In genomic region chr6:2245954-2246863, GRCh38 we compare ENCODE assay signal across 1 cellular context.
TF ChIP-seq lines count a peak whose summit lies in the region.

No MANE protein-coding gene starts in this region.

TF ChIP-seq in HepG2, 621 proteins besides CTCF, POLR2A, EP300 and RAD21 (continued from another document and continues in another):
- no peak for TF ChIP-seq RERE (CRISPR knock-in tag; IDR thresholded peaks at IDR 0.05; ENCODE audit: low read depth)
- 0 out of 2 replicates have a peak, but pooled peaks have one; percentile 6 for TF ChIP-seq IRX3 (CRISPR knock-in tag; IDR thresholded peaks at IDR 0.05; ENCODE audit: borderline replicate concordance, low read depth)
- no peak for TF ChIP-seq KDM1A (CRISPR knock-in tag; IDR thresholded peaks at IDR 0.05)
- peak; percentile 19 for TF ChIP-seq U2AF1 (optimal IDR thresholded peaks at IDR 0.05; ENCODE audit: low read depth, low read length)
- TF ChIP-seq SNAPC5 (CRISPR knock-in tag; IDR thresholded peaks at IDR 0.05; ENCODE audit: borderline replicate concordance) = no peak
- peak; percentile 34; the same call in 1 of the 2 replicates for TF ChIP-seq MIER3 (CRISPR knock-in tag; IDR thresholded peaks at IDR 0.05; ENCODE audit: borderline replicate concordance)
- no peak for TF ChIP-seq PHF20 (CRISPR knock-in tag; IDR thresholded peaks at IDR 0.05)
- peak; percentile 75 for TF ChIP-seq HDAC2 (CRISPR knock-in tag; IDR thresholded peaks at IDR 0.05)
- TF ChIP-seq PAXIP1 (CRISPR knock-in tag; conservative IDR thresholded peaks at IDR 0.05) = peak; percentile 63
- peak; percentile 59; the same call in 1 of the 2 replicates for TF ChIP-seq AHDC1 (CRISPR knock-in tag; IDR thresholded peaks at IDR 0.05; ENCODE audit: borderline replicate concordance)
- TF ChIP-seq MYNN (CRISPR knock-in tag; IDR thresholded peaks at IDR 0.05; ENCODE audit: low read depth) = 0 out of 2 replicates have a peak, but pooled peaks have one; percentile 18
- no peak for TF ChIP-seq ZNF713 (CRISPR knock-in tag; IDR thresholded peaks at IDR 0.05)
- TF ChIP-seq PTBP1 (IDR thresholded peaks at IDR 0.05; ENCODE audit: low read depth, low read length, poor library complexity, severe bottlenecking) = no peak
- TF ChIP-seq SCMH1 (CRISPR knock-in tag; IDR thresholded peaks at IDR 0.05; ENCODE audit: borderline replicate concordance) = no peak
- 0 out of 2 replicates have a peak, but pooled peaks have one; percentile 72 for TF ChIP-seq NFATC3 (CRISPR knock-in tag; IDR thresholded peaks at IDR 0.05)
- peak; percentile 68; the same call in 1 of the 2 replicates for TF ChIP-seq TARDBP (CRISPR knock-in tag; IDR thresholded peaks at IDR 0.05)
- TF ChIP-seq ZSCAN22 (CRISPR knock-in tag; IDR thresholded peaks at IDR 0.05) = no peak
- TF ChIP-seq POLR2AphosphoS2 (IDR thresholded peaks at IDR 0.05; ENCODE audit: low read depth, low read length) = no peak
- peak; percentile 76 for TF ChIP-seq ZNF503 (CRISPR knock-in tag; IDR thresholded peaks at IDR 0.05)
- TF ChIP-seq E2F5 (CRISPR knock-in tag; conservative IDR thresholded peaks at IDR 0.05) = 0 out of 2 replicates have a peak, but pooled peaks have one; percentile 25
- no peak for TF ChIP-seq BRD4 (CRISPR knock-in tag; IDR thresholded peaks at IDR 0.05)
- 0 out of 2 replicates have a peak, but pooled peaks have one; percentile 10 for TF ChIP-seq STAG1 (CRISPR knock-in tag; IDR thresholded peaks at IDR 0.05)
- no peak for TF ChIP-seq ZNF530 (CRISPR knock-in tag; IDR thresholded peaks at IDR 0.05; ENCODE audit: low read depth)
- no peak for TF ChIP-seq ZNF709 (CRISPR knock-in tag; IDR thresholded peaks at IDR 0.05)
- TF ChIP-seq ZNF275 (CRISPR knock-in tag; IDR thresholded peaks at IDR 0.05; ENCODE audit: borderline replicate concordance) = no peak
- no peak; the same call in 1 of the 2 replicates for TF ChIP-seq MEIS2 (CRISPR knock-in tag; IDR thresholded peaks at IDR 0.05)
- TF ChIP-seq ZBTB37 (CRISPR knock-in tag; IDR thresholded peaks at IDR 0.05) = peak; percentile 84; the same call in 1 of the 2 replicates
- no peak for TF ChIP-seq ZNF556 (CRISPR knock-in tag; IDR thresholded peaks at IDR 0.05; ENCODE audit: borderline replicate concordance)
- no peak for TF ChIP-seq ZNF329 (CRISPR knock-in tag; IDR thresholded peaks at IDR 0.05; ENCODE audit: low read depth)
- TF ChIP-seq ZNF224 (CRISPR knock-in tag; IDR thresholded peaks at IDR 0.05) = no peak
- no peak for TF ChIP-seq ZNF513 (CRISPR knock-in tag; conservative IDR thresholded peaks at IDR 0.05)
- TF ChIP-seq REPIN1 (CRISPR knock-in tag; IDR thresholded peaks at IDR 0.05; ENCODE audit: borderline replicate concordance, low read depth) = no peak
- no peak for TF ChIP-seq MTF1 (CRISPR knock-in tag; IDR thresholded peaks at IDR 0.05)
- TF ChIP-seq NCOA2 (CRISPR knock-in tag; IDR thresholded peaks at IDR 0.05) = no peak
- no peak for TF ChIP-seq XRCC5 (optimal IDR thresholded peaks at IDR 0.05; ENCODE audit: low read length)
